In the genomic region with DNA sequence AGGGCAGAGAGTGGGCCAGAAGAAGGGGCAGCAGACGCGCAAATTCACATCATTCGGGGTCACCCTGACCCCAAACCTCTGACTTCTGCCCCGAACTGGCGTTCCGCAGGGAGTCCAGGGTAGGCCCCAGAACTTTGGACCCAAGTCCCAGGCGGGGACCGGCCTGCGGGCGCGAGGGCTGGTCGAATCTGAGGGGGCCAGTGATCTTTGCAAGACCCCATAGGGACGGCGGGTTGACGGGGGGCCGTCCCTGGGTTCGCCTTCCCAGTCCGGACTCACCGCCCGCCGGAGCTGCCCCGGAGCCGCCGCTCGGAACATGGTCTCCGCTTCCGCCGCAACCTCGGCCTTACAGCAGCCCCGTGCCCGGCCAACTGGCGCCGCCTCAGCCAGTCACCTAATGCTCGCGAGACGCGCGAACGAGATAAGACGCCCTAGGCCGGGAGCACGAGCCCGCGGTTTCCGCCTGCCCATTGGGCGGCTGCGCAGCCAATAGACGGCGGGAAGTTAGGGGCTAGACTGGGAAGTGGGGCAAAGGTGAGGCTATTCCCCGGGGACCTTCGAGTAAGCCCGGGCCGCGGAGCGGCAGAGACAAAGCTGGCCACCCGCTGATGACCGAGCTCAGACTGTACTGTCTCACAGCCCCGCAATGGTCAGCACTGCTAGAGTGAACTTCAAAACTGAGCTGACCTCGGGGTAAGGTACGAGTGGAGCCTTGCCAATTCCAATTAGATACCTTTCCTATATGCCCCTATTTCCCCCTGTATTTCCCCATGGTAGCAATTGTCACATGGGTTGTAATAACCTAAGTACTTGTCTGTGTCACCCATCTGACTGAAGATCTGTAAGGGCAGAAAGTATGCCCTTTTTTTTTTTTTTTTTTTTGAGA, we compare ENCODE assay signal across 8 cellular contexts.
DNase-seq lines count a peak whose midpoint lies in the region; ATAC-seq and TF ChIP-seq lines count a peak whose summit lies in the region.

A gene (minus strand): TSS at position 399 of the 886 bp plus-strand sequence. CDS start 81 bp downstream, at position 318.

- H3K36me3 Mint-ChIP-seq in effector memory CD8-positive, alpha-beta T cell (ENCODE audit: insufficient read depth): peaks cover 17% of the 10 kb centered on the region
- H3K36me3 Mint-ChIP-seq in memory B cell: no peaks in the 10 kb centered on the region

- peak within 1 kb of the TSS; percentile 80 to 91 for H3K4me3 Mint-ChIP-seq in effector memory CD8-positive, alpha-beta T cell
- H3K4me3 Mint-ChIP-seq in memory B cell: peak within 1 kb of the TSS; percentile 89

- H3K27me3 Mint-ChIP-seq in effector memory CD8-positive, alpha-beta T cell: peaks cover 0 to 3% of the 10 kb centered on the region in 2 donors
- H3K27me3 Mint-ChIP-seq in memory B cell: no peaks in the 10 kb centered on the region

- peak within 1 kb of the TSS; percentile 89 to 90 for H3K27ac Mint-ChIP-seq in effector memory CD8-positive, alpha-beta T cell
- H3K27ac Mint-ChIP-seq in memory B cell: peak within 1 kb of the TSS; percentile 87

- peak; percentile 96 for ATAC-seq in effector memory CD8-positive, alpha-beta T cell (replicated peaks)
- ATAC-seq in memory B cell (ENCODE audit: low read depth): peak; percentile 97

- H3K9me3 Mint-ChIP-seq in effector memory CD8-positive, alpha-beta T cell: no peaks in the 10 kb centered on the region
- no peaks in the 10 kb centered on the region for H3K9me3 Mint-ChIP-seq in memory B cell

- DNase-seq in COLO668 (lab: John Stamatoyannopoulos, UW; ENCODE audit: unreplicated experiment) (peak; percentile 98), GM20000 (ENCODE audit: low spot score) (peak; percentile 97), HS-5 (ENCODE audit: low read depth) (peak; percentile 82), NK-92 (lab: John Stamatoyannopoulos, UW; ENCODE audit: unreplicated experiment) (peak; percentile 23), memory B cell (ENCODE audit: low spot score in 2 of 2) (peak; percentile 87 to 88)
- peak; percentile 96 for DNase-seq in activated CD8-positive, alpha-beta memory T cell treated with anti-CD3 and anti-CD28 coated beads for 24 hours
- DNase-seq in effector memory CD8-positive, alpha-beta T cell: peak; percentile 77 to 81 (median 79)
- DNase-seq in stimulated activated CD8-positive, alpha-beta memory T cell treated with anti-CD3 and anti-CD28 coated beads, Interleukin-12 subunit alpha, Interleukin-12 subunit beta, amount 100 ng/mL, for 1 hour (ENCODE audit: low read depth): peak; percentile 77

- no peak for TF ChIP-seq CTCF in GM20000 (IDR thresholded peaks at IDR 0.05; ENCODE audit: extremely low read depth, missing control alignments)

- H3K4me1 Mint-ChIP-seq in effector memory CD8-positive, alpha-beta T cell (ENCODE audit: low read depth in 2 of 2): peaks cover 16 to 32% of the 10 kb centered on the region in 2 donors
- H3K4me1 Mint-ChIP-seq in memory B cell: peaks cover 23% of the 10 kb centered on the region

Comparison
In these comparisons a context has a peak if more than half of its experiments do, and no peak if none do; other contexts are left out.
1. Peak in every context shown above with its lines: DNase-seq and ATAC-seq.
2. DNase-seq: peak in every context shown above with its lines; median percentile 98 in COLO668; 97 in GM20000; 96 in activated CD8-positive, alpha-beta memory T cell treated with anti-CD3 and anti-CD28 coated beads for 24 hours; 88 in memory B cell; 82 in HS-5; 79 in effector memory CD8-positive, alpha-beta T cell; 77 in stimulated activated CD8-positive, alpha-beta memory T cell treated with anti-CD3 and anti-CD28 coated beads, Interleukin-12 subunit alpha, Interleukin-12 subunit beta, amount 100 ng/mL, for 1 hour; 23 in NK-92.